ENCODE assay signal across 24 cellular contexts in the genomic region with DNA sequence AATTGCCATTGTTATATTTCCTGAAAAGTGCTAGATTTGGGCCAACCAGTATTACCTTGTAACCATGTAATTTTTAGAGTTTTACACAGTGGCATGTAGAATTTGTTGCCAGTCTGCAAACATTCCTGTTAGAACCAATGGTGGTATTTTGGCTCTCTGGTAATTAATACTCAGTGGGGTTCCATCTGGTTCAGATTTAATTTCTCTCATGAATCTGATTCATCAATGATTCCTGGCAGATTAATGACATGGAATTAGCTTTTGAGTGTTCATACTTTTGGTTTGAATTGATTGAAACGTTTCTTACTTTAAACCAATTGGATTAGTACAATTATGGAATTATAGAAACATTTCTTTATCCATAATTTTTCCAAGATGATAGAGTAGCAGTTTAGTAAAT.
"Had no signal": no experiment of that assay in that cellular context is flagged by ENCODE, and none has a peak within 500 bp of the region (broad histone marks: within the 10 kb centered on the region; RNA-seq: fewer than 3 reads in every experiment).

No MANE protein-coding gene starts in this region.

- H2AFZ ChIP-seq: neural progenitor cell, parathyroid adenoma had no signal

- H3K4me3 ChIP-seq: neural progenitor cell, ovary, psoas muscle, right lobe of liver, sigmoid colon, stomach, thoracic aorta, thyroid gland, tibial nerve, upper lobe of left lung, vagina had no signal

- H3K4me2 ChIP-seq: neural progenitor cell had no signal

- DNase-seq: natural killer cell; occipital lobe; ovary; posterior cingulate gyrus; psoas muscle; right cardiac atrium; right lobe of liver; sigmoid colon; small intestine; stimulated activated CD4-positive, alpha-beta T cell treated with anti-CD3 and anti-CD28 coated beads, Interleukin-15, amount 100 ng/mL, for 24 hours; stimulated activated CD4-positive, alpha-beta T cell treated with anti-CD3 and anti-CD28 coated beads, Interleukin-2, amount 100 ng/mL, for 24 hours; stimulated activated CD4-positive, alpha-beta T cell treated with anti-CD3 and anti-CD28 coated beads, Interleukin-2, amount 100 ng/mL, for 48 hours; stimulated activated CD4-positive, alpha-beta T cell treated with anti-CD3 and anti-CD28 coated beads, Interleukin-4, amount 100 ng/mL, for 24 hours; stimulated activated naive B cell treated with anti-CD40 and anti-IgM and Interleukin-4, amounts not matched to agents 10 μg/mL and 1 μg/mL and 100 μg/mL, for 72 hours; stimulated activated naive CD4-positive, alpha-beta T cell treated with Interleukin-2 at 50 U/mL for 16 hours; stomach; thyroid gland; trophoblast cell; upper lobe of left lung had no signal

- H3K9ac ChIP-seq: neural progenitor cell, parathyroid adenoma had no signal

- H3K27me3 ChIP-seq: neural progenitor cell, ovary, right lobe of liver, sigmoid colon, stomach, thyroid gland, tibial nerve, upper lobe of left lung, vagina had no signal

- H3K4me1 ChIP-seq: neural progenitor cell, parathyroid adenoma, psoas muscle, right lobe of liver, sigmoid colon, stomach, thyroid gland, tibial nerve, upper lobe of left lung, vagina had no signal

- H3K36me3 ChIP-seq: neural progenitor cell, ovary, right lobe of liver, sigmoid colon, stomach, thoracic aorta, thyroid gland, tibial nerve, upper lobe of left lung, vagina had no signal

- H3K79me2 ChIP-seq: parathyroid adenoma had no signal

- H3K27ac ChIP-seq: neural progenitor cell, ovary, parathyroid adenoma, psoas muscle, right lobe of liver, sigmoid colon, stomach, thoracic aorta, thyroid gland, tibial nerve, upper lobe of left lung, vagina had no signal

- H3K9me3 ChIP-seq: ovary, psoas muscle, right lobe of liver, sigmoid colon, stomach, thoracic aorta, thyroid gland, tibial nerve, upper lobe of left lung, vagina had no signal
